ENCODE assay signal across 1 cellular context in genomic region chr1:120176092-120176855, GRCh38.
TF ChIP-seq lines count a peak whose summit lies in the region.

SEC22B (minus strand) TSS chr1:120176520; CDS start chr1:120176381, 139 bp downstream.

TF ChIP-seq in K562, 482 proteins besides CTCF, POLR2A, EP300 and RAD21 (continued from another document and continues in another):
- no peak for TF ChIP-seq ZNF146 (CRISPR knock-in tag; IDR thresholded peaks at IDR 0.05; ENCODE audit: unreplicated experiment)
- no peak for TF ChIP-seq CBX8 (IDR thresholded peaks at IDR 0.05; ENCODE audit: borderline replicate concordance, extremely low read depth, low read depth, low read length, poor library complexity, severe bottlenecking)
- TF ChIP-seq, protein P1, sequence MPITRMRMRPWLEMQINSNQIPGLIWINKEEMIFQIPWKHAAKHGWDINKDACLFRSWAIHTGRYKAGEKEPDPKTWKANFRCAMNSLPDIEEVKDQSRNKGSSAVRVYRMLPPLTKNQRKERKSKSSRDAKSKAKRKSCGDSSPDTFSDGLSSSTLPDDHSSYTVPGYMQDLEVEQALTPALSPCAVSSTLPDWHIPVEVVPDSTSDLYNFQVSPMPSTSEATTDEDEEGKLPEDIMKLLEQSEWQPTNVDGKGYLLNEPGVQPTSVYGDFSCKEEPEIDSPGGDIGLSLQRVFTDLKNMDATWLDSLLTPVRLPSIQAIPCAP (CRISPR knock-in tag; IDR thresholded peaks at IDR 0.05; ENCODE audit: borderline replicate concordance), result no peak
- TF ChIP-seq SMARCE1 (IDR thresholded peaks at IDR 0.05), result peak; percentile 60; the same call in 1 of the 2 replicates
- no peak for TF ChIP-seq ZNF217 (CRISPR knock-in tag; IDR thresholded peaks at IDR 0.05)
- no peak for TF ChIP-seq RBM34 (IDR thresholded peaks at IDR 0.05; ENCODE audit: borderline replicate concordance, insufficient read depth, low read length)
- peak; percentile 84 for TF ChIP-seq CREB1 (IDR thresholded peaks at IDR 0.05)
- TF ChIP-seq CREB1 (CRISPR knock-in tag; IDR thresholded peaks at IDR 0.05), result peak; percentile 83
- TF ChIP-seq E2F6 (IDR thresholded peaks at IDR 0.05; ENCODE audit: borderline replicate concordance in 1 of 2, extremely low read depth in 1 of 2, insufficient read depth in 1 of 2, insufficient read length in 1 of 2, low read depth in 1 of 2, low read length in 1 of 2, poor library complexity in 1 of 2, severe bottlenecking in 1 of 2), result peak; percentile 22 to 78
- no peak for TF ChIP-seq PHTF2 (CRISPR knock-in tag; IDR thresholded peaks at IDR 0.05)
- TF ChIP-seq CTBP1 (IDR thresholded peaks at IDR 0.05; ENCODE audit: borderline replicate concordance), result peak; percentile 82
- no peak for TF ChIP-seq HINFP (tag; conservative IDR thresholded peaks at IDR 0.05; ENCODE audit: low read depth)
- peak; percentile 82 for TF ChIP-seq ZFX (CRISPR knock-in tag; IDR thresholded peaks at IDR 0.05)
- no peak for TF ChIP-seq ELK3 (CRISPR knock-in tag; IDR thresholded peaks at IDR 0.05)
- TF ChIP-seq ZNF133 (CRISPR knock-in tag; IDR thresholded peaks at IDR 0.05), result no peak
- 0 out of 4 replicates have a peak, but pooled peaks of 1 of the 2 experiments have one; percentile 7 for TF ChIP-seq FOXA3 (CRISPR knock-in tag; conservative IDR thresholded peaks at IDR 0.05 in 1 of 2, IDR thresholded peaks at IDR 0.05 in 1 of 2)
- TF ChIP-seq GTF2A2 (tag; IDR thresholded peaks at IDR 0.05), result peak; percentile 61; the same call in 1 of the 2 replicates
- TF ChIP-seq, protein P2, sequence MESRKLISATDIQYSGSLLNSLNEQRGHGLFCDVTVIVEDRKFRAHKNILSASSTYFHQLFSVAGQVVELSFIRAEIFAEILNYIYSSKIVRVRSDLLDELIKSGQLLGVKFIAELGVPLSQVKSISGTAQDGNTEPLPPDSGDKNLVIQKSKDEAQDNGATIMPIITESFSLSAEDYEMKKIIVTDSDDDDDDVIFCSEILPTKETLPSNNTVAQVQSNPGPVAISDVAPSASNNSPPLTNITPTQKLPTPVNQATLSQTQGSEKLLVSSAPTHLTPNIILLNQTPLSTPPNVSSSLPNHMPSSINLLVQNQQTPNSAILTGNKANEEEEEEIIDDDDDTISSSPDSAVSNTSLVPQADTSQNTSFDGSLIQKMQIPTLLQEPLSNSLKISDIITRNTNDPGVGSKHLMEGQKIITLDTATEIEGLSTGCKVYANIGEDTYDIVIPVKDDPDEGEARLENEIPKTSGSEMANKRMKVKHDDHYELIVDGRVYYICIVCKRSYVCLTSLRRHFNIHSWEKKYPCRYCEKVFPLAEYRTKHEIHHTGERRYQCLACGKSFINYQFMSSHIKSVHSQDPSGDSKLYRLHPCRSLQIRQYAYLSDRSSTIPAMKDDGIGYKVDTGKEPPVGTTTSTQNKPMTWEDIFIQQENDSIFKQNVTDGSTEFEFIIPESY (CRISPR knock-in tag; IDR thresholded peaks at IDR 0.05), result peak; percentile 98
- no peak for TF ChIP-seq CBFA2T3 (IDR thresholded peaks at IDR 0.05)
- TF ChIP-seq, protein P3, sequence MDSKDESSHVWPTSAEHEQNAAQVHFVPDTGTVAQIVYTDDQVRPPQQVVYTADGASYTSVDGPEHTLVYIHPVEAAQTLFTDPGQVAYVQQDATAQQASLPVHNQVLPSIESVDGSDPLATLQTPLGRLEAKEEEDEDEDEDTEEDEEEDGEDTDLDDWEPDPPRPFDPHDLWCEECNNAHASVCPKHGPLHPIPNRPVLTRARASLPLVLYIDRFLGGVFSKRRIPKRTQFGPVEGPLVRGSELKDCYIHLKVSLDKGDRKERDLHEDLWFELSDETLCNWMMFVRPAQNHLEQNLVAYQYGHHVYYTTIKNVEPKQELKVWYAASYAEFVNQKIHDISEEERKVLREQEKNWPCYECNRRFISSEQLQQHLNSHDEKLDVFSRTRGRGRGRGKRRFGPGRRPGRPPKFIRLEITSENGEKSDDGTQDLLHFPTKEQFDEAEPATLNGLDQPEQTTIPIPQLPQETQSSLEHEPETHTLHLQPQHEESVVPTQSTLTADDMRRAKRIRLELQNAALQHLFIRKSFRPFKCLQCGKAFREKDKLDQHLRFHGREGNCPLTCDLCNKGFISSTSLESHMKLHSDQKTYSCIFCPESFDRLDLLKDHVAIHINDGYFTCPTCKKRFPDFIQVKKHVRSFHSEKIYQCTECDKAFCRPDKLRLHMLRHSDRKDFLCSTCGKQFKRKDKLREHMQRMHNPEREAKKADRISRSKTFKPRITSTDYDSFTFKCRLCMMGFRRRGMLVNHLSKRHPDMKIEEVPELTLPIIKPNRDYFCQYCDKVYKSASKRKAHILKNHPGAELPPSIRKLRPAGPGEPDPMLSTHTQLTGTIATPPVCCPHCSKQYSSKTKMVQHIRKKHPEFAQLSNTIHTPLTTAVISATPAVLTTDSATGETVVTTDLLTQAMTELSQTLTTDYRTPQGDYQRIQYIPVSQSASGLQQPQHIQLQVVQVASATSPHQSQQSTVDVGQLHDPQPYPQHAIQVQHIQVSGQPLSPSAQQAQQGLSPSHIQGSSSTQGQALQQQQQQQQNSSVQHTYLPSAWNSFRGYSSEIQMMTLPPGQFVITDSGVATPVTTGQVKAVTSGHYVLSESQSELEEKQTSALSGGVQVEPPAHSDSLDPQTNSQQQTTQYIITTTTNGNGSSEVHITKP (IDR thresholded peaks at IDR 0.05; ENCODE audit: partially characterized antibody), result peak; percentile 57
- no peak for TF ChIP-seq LARP7 (IDR thresholded peaks at IDR 0.05)
- TF ChIP-seq TGIF2 (CRISPR knock-in tag; IDR thresholded peaks at IDR 0.05), result no peak; the same call in 1 of the 2 replicates
- peak; percentile 92 for TF ChIP-seq AFF4 (CRISPR knock-in tag; IDR thresholded peaks at IDR 0.05)
- TF ChIP-seq SRSF1 (IDR thresholded peaks at IDR 0.05; ENCODE audit: low read depth, low read length), result no peak
- TF ChIP-seq ZNF282 (CRISPR knock-in tag; IDR thresholded peaks at IDR 0.05), result no peak
- TF ChIP-seq, protein P4, sequence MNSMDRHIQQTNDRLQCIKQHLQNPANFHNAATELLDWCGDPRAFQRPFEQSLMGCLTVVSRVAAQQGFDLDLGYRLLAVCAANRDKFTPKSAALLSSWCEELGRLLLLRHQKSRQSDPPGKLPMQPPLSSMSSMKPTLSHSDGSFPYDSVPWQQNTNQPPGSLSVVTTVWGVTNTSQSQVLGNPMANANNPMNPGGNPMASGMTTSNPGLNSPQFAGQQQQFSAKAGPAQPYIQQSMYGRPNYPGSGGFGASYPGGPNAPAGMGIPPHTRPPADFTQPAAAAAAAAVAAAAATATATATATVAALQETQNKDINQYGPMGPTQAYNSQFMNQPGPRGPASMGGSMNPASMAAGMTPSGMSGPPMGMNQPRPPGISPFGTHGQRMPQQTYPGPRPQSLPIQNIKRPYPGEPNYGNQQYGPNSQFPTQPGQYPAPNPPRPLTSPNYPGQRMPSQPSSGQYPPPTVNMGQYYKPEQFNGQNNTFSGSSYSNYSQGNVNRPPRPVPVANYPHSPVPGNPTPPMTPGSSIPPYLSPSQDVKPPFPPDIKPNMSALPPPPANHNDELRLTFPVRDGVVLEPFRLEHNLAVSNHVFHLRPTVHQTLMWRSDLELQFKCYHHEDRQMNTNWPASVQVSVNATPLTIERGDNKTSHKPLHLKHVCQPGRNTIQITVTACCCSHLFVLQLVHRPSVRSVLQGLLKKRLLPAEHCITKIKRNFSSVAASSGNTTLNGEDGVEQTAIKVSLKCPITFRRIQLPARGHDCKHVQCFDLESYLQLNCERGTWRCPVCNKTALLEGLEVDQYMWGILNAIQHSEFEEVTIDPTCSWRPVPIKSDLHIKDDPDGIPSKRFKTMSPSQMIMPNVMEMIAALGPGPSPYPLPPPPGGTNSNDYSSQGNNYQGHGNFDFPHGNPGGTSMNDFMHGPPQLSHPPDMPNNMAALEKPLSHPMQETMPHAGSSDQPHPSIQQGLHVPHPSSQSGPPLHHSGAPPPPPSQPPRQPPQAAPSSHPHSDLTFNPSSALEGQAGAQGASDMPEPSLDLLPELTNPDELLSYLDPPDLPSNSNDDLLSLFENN (IDR thresholded peaks at IDR 0.05; ENCODE audit: low read depth in 2 of 2, low read length in 2 of 2), result peak in 1 of 2 experiments; percentile 68; a peak in 1 of 4 replicates
- TF ChIP-seq PHF21A (IDR thresholded peaks at IDR 0.05; ENCODE audit: borderline replicate concordance, low read depth), result no peak
- TF ChIP-seq MXI1 (IDR thresholded peaks at IDR 0.05; ENCODE audit: low read depth, low read length), result 0 out of 2 replicates have a peak, but pooled peaks have one; percentile 55
- TF ChIP-seq, protein P5, sequence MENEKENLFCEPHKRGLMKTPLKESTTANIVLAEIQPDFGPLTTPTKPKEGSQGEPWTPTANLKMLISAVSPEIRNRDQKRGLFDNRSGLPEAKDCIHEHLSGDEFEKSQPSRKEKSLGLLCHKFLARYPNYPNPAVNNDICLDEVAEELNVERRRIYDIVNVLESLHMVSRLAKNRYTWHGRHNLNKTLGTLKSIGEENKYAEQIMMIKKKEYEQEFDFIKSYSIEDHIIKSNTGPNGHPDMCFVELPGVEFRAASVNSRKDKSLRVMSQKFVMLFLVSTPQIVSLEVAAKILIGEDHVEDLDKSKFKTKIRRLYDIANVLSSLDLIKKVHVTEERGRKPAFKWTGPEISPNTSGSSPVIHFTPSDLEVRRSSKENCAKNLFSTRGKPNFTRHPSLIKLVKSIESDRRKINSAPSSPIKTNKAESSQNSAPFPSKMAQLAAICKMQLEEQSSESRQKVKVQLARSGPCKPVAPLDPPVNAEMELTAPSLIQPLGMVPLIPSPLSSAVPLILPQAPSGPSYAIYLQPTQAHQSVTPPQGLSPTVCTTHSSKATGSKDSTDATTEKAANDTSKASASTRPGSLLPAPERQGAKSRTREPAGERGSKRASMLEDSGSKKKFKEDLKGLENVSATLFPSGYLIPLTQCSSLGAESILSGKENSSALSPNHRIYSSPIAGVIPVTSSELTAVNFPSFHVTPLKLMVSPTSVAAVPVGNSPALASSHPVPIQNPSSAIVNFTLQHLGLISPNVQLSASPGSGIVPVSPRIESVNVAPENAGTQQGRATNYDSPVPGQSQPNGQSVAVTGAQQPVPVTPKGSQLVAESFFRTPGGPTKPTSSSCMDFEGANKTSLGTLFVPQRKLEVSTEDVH (IDR thresholded peaks at IDR 0.05; ENCODE audit: low read depth, partially characterized antibody), result peak; percentile 94
- TF ChIP-seq NFXL1 (CRISPR knock-in tag; IDR thresholded peaks at IDR 0.05), result no peak
- TF ChIP-seq, protein P6, sequence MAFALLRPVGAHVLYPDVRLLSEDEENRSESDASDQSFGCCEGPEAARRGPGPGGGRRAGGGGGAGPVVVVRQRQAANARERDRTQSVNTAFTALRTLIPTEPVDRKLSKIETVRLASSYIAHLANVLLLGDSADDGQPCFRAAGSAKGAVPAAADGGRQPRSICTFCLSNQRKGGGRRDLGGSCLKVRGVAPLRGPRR (CRISPR knock-in tag; IDR thresholded peaks at IDR 0.05), result no peak
- TF ChIP-seq GABPB1 (CRISPR knock-in tag; IDR thresholded peaks at IDR 0.05), result peak; percentile 99
- no peak for TF ChIP-seq ZNF444 (CRISPR knock-in tag; IDR thresholded peaks at IDR 0.05)
- no peak for TF ChIP-seq KLF16 (IDR thresholded peaks at IDR 0.05)
- TF ChIP-seq ZNF699 (CRISPR knock-in tag; IDR thresholded peaks at IDR 0.05; ENCODE audit: insufficient replicate concordance), result no peak
- peak; percentile 43 for TF ChIP-seq ARID1B (IDR thresholded peaks at IDR 0.05)
- TF ChIP-seq TEAD1 (CRISPR knock-in tag; IDR thresholded peaks at IDR 0.05), result no peak; a peak in 1 of 4 replicates
